Comparison of ENCODE assay signal across 13 cellular contexts in genomic region chr1:155930725-155931124, GRCh38. TPM values are rescaled to one million over a fixed set of nuclear protein-coding genes. Genes with fewer than 3 reads are reported as not detected.
DNase-seq lines count a peak whose midpoint lies in the region; TF ChIP-seq lines count a peak whose summit lies in the region.
"Not testable (repeated sequence)": the region's sequence is repeated elsewhere in the genome, so short reads cannot be mapped to it uniquely, and the experiment has no call there.
"Had no signal": no experiment of that assay in that cellular context is flagged by ENCODE, and none has a peak within 500 bp of the region (broad histone marks: within the 10 kb centered on the region; RNA-seq: fewer than 3 reads in every experiment).

No MANE protein-coding gene starts in this region.

- not testable (repeated sequence) for BruUV-seq in mammary epithelial cell (replicated peaks; lab: Mats Ljungman, UMichigan)

- WGBS in mammary epithelial cell (ENCODE audit: low coverage, missing lambda C conversion rate), result 82% methylated on average over 9 of the region's 10 CpGs

- H3K4me2 ChIP-seq in mammary epithelial cell (ENCODE audit: insufficient read depth, low read depth, low read length) (peak overlapping the region; percentile 84), skeletal muscle satellite cell (ENCODE audit: low read length) (peak overlapping the region; percentile 97)

- TF ChIP-seq CTCF in GM12865 (IDR thresholded peaks at IDR 0.05; ENCODE audit: insufficient read depth, low read depth, low read length, missing control alignments); Peyer's patch (IDR thresholded peaks at IDR 0.05); mammary epithelial cell (conservative IDR thresholded peaks at IDR 0.05 in 1 of 2, IDR thresholded peaks at IDR 0.05 in 1 of 2; ENCODE audit: extremely low read depth in 1 of 2, insufficient read depth in 1 of 2, low read depth in 1 of 2, low read length in 2 of 2); fibroblast of mammary gland (conservative IDR thresholded peaks at IDR 0.05; ENCODE audit: control insufficient read depth, insufficient read depth, low read depth, low read length): not testable (repeated sequence)

- H2AFZ ChIP-seq in mammary epithelial cell (ENCODE audit: low read depth, low read length), result not testable (repeated sequence)

- peaks cover 82% of the 10 kb centered on the region for H3K79me2 ChIP-seq in mammary epithelial cell (ENCODE audit: insufficient read depth, low read length)

- not testable (repeated sequence) for H3K9me3 ChIP-seq in Peyer's patch; mammary epithelial cell (replicated peaks; ENCODE audit: insufficient read depth, low read length); mucosa of stomach (ENCODE audit: control insufficient read depth, low read length); skeletal muscle satellite cell (replicated peaks; ENCODE audit: low read length)

- in situ Hi-C loops in mammary epithelial cell (cut with MboI; ENCODE audit: low sequenced_read_pairs in 2 of 2), result loop anchor here in 1 of 2 donors (10.0 kb wide), 1 partner anchor 124 kb away; the partner anchor contains the start of genes LAMTOR2 and UBQLN4

- not testable (repeated sequence) for H4K20me1 ChIP-seq in mammary epithelial cell (ENCODE audit: insufficient read depth, low read length)

- intact Hi-C loops in mammary epithelial cell (cut with micrococcal nuclease), result loop anchor here (5.0 to 10.0 kb wide), 2 partner anchors 192 to 284 kb away; partner anchors contain the start of gene PMF1

- CTCF ChIA-PET in mammary epithelial cell (lab: Charles Lee; ENCODE audit: low non-redundant PET), result interaction anchor here (0.6 kb wide), 2 partner anchors 36 to 1214 kb away, joined by 3 to 4 read pairs; no protein-coding TSS in a partner anchor

- peaks cover 0 to 62% (median 0%) of the 10 kb centered on the region in 3 donors for H3K36me3 ChIP-seq in Peyer's patch
- peaks cover 31% of the 10 kb centered on the region for H3K36me3 ChIP-seq in mammary epithelial cell (ENCODE audit: insufficient read depth, low read length)
- peaks cover 12% of the 10 kb centered on the region for H3K36me3 ChIP-seq in mucosa of stomach (ENCODE audit: control insufficient read depth, insufficient read depth, low read length)
- peaks cover 72% of the 10 kb centered on the region for H3K36me3 ChIP-seq in skeletal muscle satellite cell (ENCODE audit: insufficient read depth, low read length)

- H3K9ac ChIP-seq in mammary epithelial cell (ENCODE audit: insufficient read depth, low read length), result peak overlapping the region; percentile 68
- peak overlapping the region; percentile 45 for H3K9ac ChIP-seq in mucosa of stomach (ENCODE audit: low read length)
- H3K9ac ChIP-seq in skeletal muscle satellite cell (ENCODE audit: low read depth, low read length), result peak overlapping the region; percentile 29

- peak overlapping the region in 3 of 4 donors; percentile 44 to 71 (median 64) for H3K27ac ChIP-seq in Peyer's patch
- H3K27ac ChIP-seq in mammary epithelial cell (ENCODE audit: insufficient read depth, low read depth, low read length), result peak overlapping the region; percentile 97

- TF ChIP-seq POLR2A in Peyer's patch (IDR thresholded peaks at IDR 0.05), result not testable (repeated sequence)

- peak overlapping the region; percentile 71 for H3K4me3 ChIP-seq in GM12865 (ENCODE audit: low read depth, low read length)
- peak overlapping the region in 2 of 4 donors; percentile 30 to 78 for H3K4me3 ChIP-seq in Peyer's patch
- H3K4me3 ChIP-seq in mammary epithelial cell (replicated peaks in 1 of 3; ENCODE audit: insufficient read depth in 1 of 3, low read depth in 2 of 3, low read length in 3 of 3), result peak overlapping the region in 2 of 3 experiments; percentile 34 to 46
- peak overlapping the region; percentile 31 for H3K4me3 ChIP-seq in fibroblast of mammary gland (ENCODE audit: control insufficient read depth, low read depth, low read length)
- not testable (repeated sequence) for H3K4me3 ChIP-seq in mucosa of stomach (ENCODE audit: low read length)
- H3K4me3 ChIP-seq in skeletal muscle satellite cell (ENCODE audit: low read length), result peak overlapping the region; percentile 53

- dilution Hi-C loops in mammary epithelial cell (cut with HindIII; ENCODE audit: low sequenced_read_pairs), result not testable (repeated sequence)

- H3K4me1 ChIP-seq in Peyer's patch (peaks cover 0 to 48% (median 12%) of the 10 kb centered on the region in 4 donors), mammary epithelial cell (ENCODE audit: insufficient read depth, low read length) (peaks cover 46% of the 10 kb centered on the region), mucosa of stomach (ENCODE audit: control insufficient read depth, insufficient read depth, low read length) (peaks cover 33% of the 10 kb centered on the region), skeletal muscle satellite cell (ENCODE audit: control insufficient read depth, insufficient read depth, low read length) (peaks cover 33% of the 10 kb centered on the region)

- not testable (repeated sequence) for H3K27me3 ChIP-seq in Peyer's patch; mammary epithelial cell (ENCODE audit: insufficient read depth, low read length); mucosa of stomach (ENCODE audit: control insufficient read depth, insufficient read depth, low read length); skeletal muscle satellite cell (ENCODE audit: control insufficient read depth, insufficient read depth, low read length)

- DNase-seq in GM12865 (ENCODE audit: low read depth); Peyer's patch; mammary epithelial cell; fibroblast of mammary gland (ENCODE audit: low read depth): not testable (repeated sequence)
- peak; percentile 45 for DNase-seq in activated CD8-positive, alpha-beta memory T cell treated with anti-CD3 and anti-CD28 coated beads, Interleukin-2, amount 50 U/mL, for 48 hours

RNA-seq across cellular contexts. Expression of gene KHDC4, which starts 3.5 kb away (rescaled TPM):
- total RNA-seq in Peyer's patch (100 to 1,000 TPM in 2 of 4 donors, 10 to 100 TPM in 2; 71.5 to 146 (median 96.4) TPM), mammary epithelial cell (10 to 100 TPM; 35.3 to 56.5 TPM)
- 28.9 TPM for polyA plus RNA-seq in mammary epithelial cell
- 41.3 TPM for polyA minus RNA-seq in mammary epithelial cell
- total RNA-seq in skeletal muscle satellite cell (2012; rRNA removed), result 21.4 and 24.1 TPM in 2 replicates

RNA-seq across cellular contexts. Expression of gene RXFP4, which starts 10.7 kb away (rescaled TPM):
- total RNA-seq in Peyer's patch (1 to 10 TPM in 1 of 4 donors, not detected in 3; 2.3 TPM), mammary epithelial cell (not detected)
- polyA plus RNA-seq in mammary epithelial cell, result 0.07 TPM
- not detected for polyA minus RNA-seq in mammary epithelial cell
- total RNA-seq in skeletal muscle satellite cell (2012; rRNA removed), result 0.44 TPM in 1 of 2 replicates, not detected in the other
- total RNA-seq: Daoy; H9; natural killer cell treated with Interleukin-12 subunit alpha and Interleukin-12 subunit beta and Interleukin-15 and Interleukin-18, amount 100 ng/mL, for 72 hours; right cardiac atrium; thyroid gland had no signal
- polyA plus RNA-seq: CD14-positive monocyte, right cardiac atrium had no signal

RNA-seq across cellular contexts. Expression of gene RIT1, which starts 19.6 kb away (rescaled TPM):
- total RNA-seq in Peyer's patch (10 to 100 TPM; 13.6 to 31.1 (median 17.4) TPM), mammary epithelial cell (10 to 100 TPM; 23.5 to 31.3 TPM)
- 22.1 TPM for polyA plus RNA-seq in mammary epithelial cell
- 30.6 TPM for polyA minus RNA-seq in mammary epithelial cell
- 18.3 and 19.9 TPM in 2 replicates for total RNA-seq in skeletal muscle satellite cell (2012; rRNA removed)

RNA-seq across cellular contexts. Expression of gene ARHGEF2, which starts 47.6 kb away (rescaled TPM):
- total RNA-seq in Peyer's patch, result 100 to 1,000 TPM; 101 to 239 (median 149) TPM
- total RNA-seq in mammary epithelial cell, result 100 to 1,000 TPM in 1 of 2 donors, 10 to 100 TPM in 1; 79.4 to 161 TPM
- polyA plus RNA-seq in mammary epithelial cell, result 69.9 TPM
- 60.4 TPM for polyA minus RNA-seq in mammary epithelial cell
- 105 and 107 TPM in 2 replicates for total RNA-seq in skeletal muscle satellite cell (2012; rRNA removed)
